In genomic region chr10:101840741-101841453, GRCh38 we compare ENCODE assay signal across 1 cellular context.
A peak's percentile ranks its signal among the peaks of the same experiment; 100 is the strongest.
TF ChIP-seq lines count a peak whose summit lies in the region.

No MANE protein-coding gene starts in this region.

TF ChIP-seq in PFSK-1, 5 proteins besides CTCF, POLR2A, EP300 and RAD21:
- TF ChIP-seq, protein P1, sequence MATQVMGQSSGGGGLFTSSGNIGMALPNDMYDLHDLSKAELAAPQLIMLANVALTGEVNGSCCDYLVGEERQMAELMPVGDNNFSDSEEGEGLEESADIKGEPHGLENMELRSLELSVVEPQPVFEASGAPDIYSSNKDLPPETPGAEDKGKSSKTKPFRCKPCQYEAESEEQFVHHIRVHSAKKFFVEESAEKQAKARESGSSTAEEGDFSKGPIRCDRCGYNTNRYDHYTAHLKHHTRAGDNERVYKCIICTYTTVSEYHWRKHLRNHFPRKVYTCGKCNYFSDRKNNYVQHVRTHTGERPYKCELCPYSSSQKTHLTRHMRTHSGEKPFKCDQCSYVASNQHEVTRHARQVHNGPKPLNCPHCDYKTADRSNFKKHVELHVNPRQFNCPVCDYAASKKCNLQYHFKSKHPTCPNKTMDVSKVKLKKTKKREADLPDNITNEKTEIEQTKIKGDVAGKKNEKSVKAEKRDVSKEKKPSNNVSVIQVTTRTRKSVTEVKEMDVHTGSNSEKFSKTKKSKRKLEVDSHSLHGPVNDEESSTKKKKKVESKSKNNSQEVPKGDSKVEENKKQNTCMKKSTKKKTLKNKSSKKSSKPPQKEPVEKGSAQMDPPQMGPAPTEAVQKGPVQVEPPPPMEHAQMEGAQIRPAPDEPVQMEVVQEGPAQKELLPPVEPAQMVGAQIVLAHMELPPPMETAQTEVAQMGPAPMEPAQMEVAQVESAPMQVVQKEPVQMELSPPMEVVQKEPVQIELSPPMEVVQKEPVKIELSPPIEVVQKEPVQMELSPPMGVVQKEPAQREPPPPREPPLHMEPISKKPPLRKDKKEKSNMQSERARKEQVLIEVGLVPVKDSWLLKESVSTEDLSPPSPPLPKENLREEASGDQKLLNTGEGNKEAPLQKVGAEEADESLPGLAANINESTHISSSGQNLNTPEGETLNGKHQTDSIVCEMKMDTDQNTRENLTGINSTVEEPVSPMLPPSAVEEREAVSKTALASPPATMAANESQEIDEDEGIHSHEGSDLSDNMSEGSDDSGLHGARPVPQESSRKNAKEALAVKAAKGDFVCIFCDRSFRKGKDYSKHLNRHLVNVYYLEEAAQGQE (IDR thresholded peaks at IDR 0.05; ENCODE audit: insufficient read depth in 1 of 2, low read depth in 2 of 2, low read length in 2 of 2) = peak; percentile 97 to 99
- TF ChIP-seq FOXP2 (optimal IDR thresholded peaks at IDR 0.05; ENCODE audit: borderline replicate concordance, extremely low read depth, extremely low read length, insufficient read depth) (peak; percentile 76), TAF1 (IDR thresholded peaks at IDR 0.05; ENCODE audit: borderline replicate concordance, insufficient read depth, low read length) (no peak), SIN3A (IDR thresholded peaks at IDR 0.05; ENCODE audit: borderline replicate concordance, insufficient read depth, low read length) (peak; percentile 98), POLR2AphosphoS5 (IDR thresholded peaks at IDR 0.05; ENCODE audit: low read depth, low read length) (no peak)
